Comparison of ENCODE assay signal across 8 cellular contexts in genomic region chr17:56912105-56912999, GRCh38. TPM values are rescaled to one million over a fixed set of nuclear protein-coding genes. Genes with fewer than 3 reads are reported as not detected.
DNase-seq lines count a peak whose midpoint lies in the region; ATAC-seq and TF ChIP-seq lines count a peak whose summit lies in the region.

No MANE protein-coding gene starts in this region.

- peak overlapping the region; percentile 87 for H3K4me3 Mint-ChIP-seq in T-helper 2 cell treated with Interferon-gamma antibody and Interleukin-4, amounts not matched to agents 5 μg/mL and 100 μg/mL, for 36 hours

- H3K4me3 ChIP-seq in testis: peak overlapping the region; percentile 74 to 95

- DNase-seq in T-helper 2 cell treated with Interferon-gamma antibody and Interleukin-4, amounts not matched to agents 5 μg/mL and 100 μg/mL, for 36 hours (ENCODE audit: low spot score): no peak
- DNase-seq in T-helper 2 cell (no peak), iPS-NIHi7 (ENCODE audit: extremely low spot score) (peak; percentile 4), testis (peak; percentile 68), cerebellar nuclear complex (lab: John Stamatoyannopoulos, UW) (no peak), glomerular visceral epithelial cell (ENCODE audit: extremely low spot score) (no peak)
- no peak for DNase-seq in activated naive CD4-positive, alpha-beta T cell treated with anti-CD3 and anti-CD28 coated beads, Interleukin-2, amount 50 U/mL, for 72 hours (ENCODE audit: low spot score in 2 of 2)

- H3K4me1 Mint-ChIP-seq in T-helper 2 cell treated with Interferon-gamma antibody and Interleukin-4, amounts not matched to agents 5 μg/mL and 100 μg/mL, for 36 hours (ENCODE audit: low read depth): peaks cover 59% of the 10 kb centered on the region

- intact Hi-C loops in testis (cut with DNase I; ENCODE audit: low total_unique reads): no loop called here

- H3K9me3 ChIP-seq in testis: no peaks in the 10 kb centered on the region

- TF ChIP-seq CTCF in testis (IDR thresholded peaks at IDR 0.05): no peak

- no peak for TF ChIP-seq POLR2A in testis (IDR thresholded peaks at IDR 0.05)

- peak overlapping the region; percentile 90 for H3K27ac Mint-ChIP-seq in T-helper 2 cell treated with Interferon-gamma antibody and Interleukin-4, amounts not matched to agents 5 μg/mL and 100 μg/mL, for 36 hours
- H3K27ac Mint-ChIP-seq in activated naive CD4-positive, alpha-beta T cell treated with anti-CD3 and anti-CD28 coated beads, Interleukin-2, amount 50 U/mL, for 72 hours: peak overlapping the region; percentile 95 to 99

- H3K27ac ChIP-seq in testis: peak overlapping the region; percentile 73 to 85

- no peaks in the 10 kb centered on the region for H3K36me3 ChIP-seq in testis (ENCODE audit: low read depth, missing control alignments)

- WGBS in testis, 2 donors: 29 to 37% methylated on average over 13 to 21 of the region's 21 CpGs

- H3K27me3 Mint-ChIP-seq in T-helper 2 cell treated with Interferon-gamma antibody and Interleukin-4, amounts not matched to agents 5 μg/mL and 100 μg/mL, for 36 hours (ENCODE audit: low read depth): no peaks in the 10 kb centered on the region

- H3K9me3 Mint-ChIP-seq in T-helper 2 cell treated with Interferon-gamma antibody and Interleukin-4, amounts not matched to agents 5 μg/mL and 100 μg/mL, for 36 hours: peaks cover 6% of the 10 kb centered on the region
- no peaks in the 10 kb centered on the region for H3K9me3 Mint-ChIP-seq in activated naive CD4-positive, alpha-beta T cell treated with anti-CD3 and anti-CD28 coated beads, Interleukin-2, amount 50 U/mL, for 72 hours

- H3K4me1 ChIP-seq in testis: peaks cover 27% of the 10 kb centered on the region

- H3K27me3 ChIP-seq in testis: no peaks in the 10 kb centered on the region

- ATAC-seq in activated naive CD4-positive, alpha-beta T cell treated with anti-CD3 and anti-CD28 coated beads, Interleukin-2, amount 50 U/mL, for 72 hours: no peak
- no peak for ATAC-seq in HG02759 (IDR thresholded peaks at IDR 0.05; ENCODE audit: unreplicated experiment)

- peaks cover 37% of the 10 kb centered on the region for H3K36me3 Mint-ChIP-seq in T-helper 2 cell treated with Interferon-gamma antibody and Interleukin-4, amounts not matched to agents 5 μg/mL and 100 μg/mL, for 36 hours (ENCODE audit: low read depth)
- peaks cover 38 to 71% of the 10 kb centered on the region in 2 donors for H3K36me3 Mint-ChIP-seq in activated naive CD4-positive, alpha-beta T cell treated with anti-CD3 and anti-CD28 coated beads, Interleukin-2, amount 50 U/mL, for 72 hours

RNA-seq across cellular contexts. Expression of gene TRIM25, which starts 1.5 kb away (rescaled TPM):
- 100 to 1,000 TPM; 139 to 215 TPM for total RNA-seq in activated naive CD4-positive, alpha-beta T cell treated with anti-CD3 and anti-CD28 coated beads, Interleukin-2, amount 50 U/mL, for 72 hours
- 10 to 100 TPM; 66.4 to 76.3 TPM for total RNA-seq in testis
- 38.9 TPM for polyA plus RNA-seq in testis (ENCODE audit: insufficient read depth, low read depth, low replicate concordance)

RNA-seq across cellular contexts. Expression of gene COIL, which starts 48.5 kb away (rescaled TPM):
- total RNA-seq in activated naive CD4-positive, alpha-beta T cell treated with anti-CD3 and anti-CD28 coated beads, Interleukin-2, amount 50 U/mL, for 72 hours: 10 to 100 TPM; 22.6 to 26.1 TPM
- total RNA-seq in testis: 10 to 100 TPM; 48.4 to 87.6 TPM
- polyA plus RNA-seq in testis (ENCODE audit: insufficient read depth, low read depth, low replicate concordance): 214 TPM

Comparison
In these comparisons a context has a peak if more than half of its experiments do, and no peak if none do; other contexts are left out.
1. DNase-seq: peak in iPS-NIHi7 (single experiment) and testis (single experiment); none in T-helper 2 cell treated with Interferon-gamma antibody and Interleukin-4, amounts not matched to agents 5 μg/mL and 100 μg/mL, for 36 hours (single experiment), T-helper 2 cell (0 of 5), activated naive CD4-positive, alpha-beta T cell treated with anti-CD3 and anti-CD28 coated beads, Interleukin-2, amount 50 U/mL, for 72 hours (0 of 2), cerebellar nuclear complex (0 of 2) and glomerular visceral epithelial cell (single experiment).